ENCODE assay signal across 12 cellular contexts in genomic region chr9:91179237-91180138, GRCh38.
A peak's percentile ranks its signal among the peaks of the same experiment; 100 is the strongest.
DNase-seq lines count a peak whose midpoint lies in the region; ATAC-seq and TF ChIP-seq lines count a peak whose summit lies in the region.
"Had no signal": no experiment of that assay in that cellular context is flagged by ENCODE, and none has a peak within 500 bp of the region (broad histone marks: within the 10 kb centered on the region; RNA-seq: fewer than 3 reads in every experiment).

No MANE protein-coding gene starts in this region.

- POLR2A ChIA-PET in AG04450 (lab: Yijun Ruan, JAX): interaction anchor here (0.6 kb wide), 1 partner anchor 13 kb away, joined by 3 read pairs; no protein-coding TSS in a partner anchor
- POLR2A ChIA-PET in activated naive CD8-positive, alpha-beta T cell treated with anti-CD3 and anti-CD28 coated beads, Interleukin-2, amount 10 ng/mL, durations not matched to agents 7 days and 5 days (lab: Charles Lee): interaction anchor here (0.8 kb wide), 1 partner anchor 13 kb away, joined by 3 read pairs; no protein-coding TSS in a partner anchor
- POLR2A ChIA-PET in naive thymus-derived CD4-positive, alpha-beta T cell (lab: Charles Lee): interaction anchor here (0.6 kb wide), 1 partner anchor 22 kb away, joined by 3 read pairs; no protein-coding TSS in a partner anchor

- H3K27me3 ChIP-seq in AG04450 (ENCODE audit: control insufficient read depth, insufficient read depth, low read length) (no peaks in the 10 kb centered on the region), H7 (ENCODE audit: control insufficient read depth, insufficient read depth, low read length) (no peaks in the 10 kb centered on the region), gastrocnemius medialis (no peaks in the 10 kb centered on the region)
- H3K27me3 ChIP-seq in naive thymus-derived CD4-positive, alpha-beta T cell (ENCODE audit: control insufficient read depth in 2 of 2, insufficient read depth in 2 of 2, low read length in 2 of 2): no peaks in the 10 kb centered on the region

- H3K9me3 ChIP-seq in AG04450 (ENCODE audit: control insufficient read depth, insufficient read depth, low read length) (peaks cover 15% of the 10 kb centered on the region), gastrocnemius medialis (no peaks in the 10 kb centered on the region)
- H3K9me3 ChIP-seq in naive thymus-derived CD4-positive, alpha-beta T cell (ENCODE audit: control insufficient read depth in 2 of 3, low read length in 3 of 3): no peaks in the 10 kb centered on the region

- no peaks in the 10 kb centered on the region for H3K27me3 Mint-ChIP-seq in activated naive CD8-positive, alpha-beta T cell treated with anti-CD3 and anti-CD28 coated beads, Interleukin-2, amount 10 ng/mL, durations not matched to agents 7 days and 5 days
- no peaks in the 10 kb centered on the region for H3K27me3 Mint-ChIP-seq in naive thymus-derived CD4-positive, alpha-beta T cell
- H3K27me3 Mint-ChIP-seq: brain; CD4-positive, alpha-beta memory T cell had no signal

- no peak for TF ChIP-seq CTCF in AG04450 (IDR thresholded peaks at IDR 0.05; ENCODE audit: low read depth, low read length)
- TF ChIP-seq CTCF in gastrocnemius medialis (IDR thresholded peaks at IDR 0.05 in 4 of 5, conservative IDR thresholded peaks at IDR 0.05 in 1 of 5): no peak

- H3K4me1 ChIP-seq in naive thymus-derived CD4-positive, alpha-beta T cell (ENCODE audit: control insufficient read depth in 2 of 2, insufficient read depth in 2 of 2, low read length in 2 of 2): peaks cover 10 to 18% of the 10 kb centered on the region in 2 donors
- H3K4me1 ChIP-seq in gastrocnemius medialis: no peaks in the 10 kb centered on the region

- H3K4me3 ChIP-seq in AG04450 (ENCODE audit: low read depth, low read length) (no peak overlapping the region), H7 (ENCODE audit: insufficient read depth, low read depth, low read length) (no peak overlapping the region), gastrocnemius medialis (no peak overlapping the region)
- no peak overlapping the region for H3K4me3 ChIP-seq in naive thymus-derived CD4-positive, alpha-beta T cell (ENCODE audit: low read length)

- no peak for ATAC-seq in activated naive CD8-positive, alpha-beta T cell treated with anti-CD3 and anti-CD28 coated beads, Interleukin-2, amount 10 ng/mL, durations not matched to agents 7 days and 5 days (ENCODE audit: low read depth)
- ATAC-seq in naive thymus-derived CD4-positive, alpha-beta T cell: no peak
- ATAC-seq in gastrocnemius medialis (no peak), GM18868 (IDR thresholded peaks at IDR 0.05; ENCODE audit: unreplicated experiment) (no peak)
- ATAC-seq: left colon had no signal

- peak overlapping the region; percentile 75 for H3K27ac ChIP-seq in AG04450 (ENCODE audit: low read depth, low read length)
- H3K27ac ChIP-seq in naive thymus-derived CD4-positive, alpha-beta T cell (ENCODE audit: low read depth, low read length): no peak overlapping the region
- H3K27ac ChIP-seq in gastrocnemius medialis: no peak overlapping the region

- intact Hi-C loops in naive thymus-derived CD4-positive, alpha-beta T cell (cut with micrococcal nuclease): loop anchor here in 1 of 2 donors (2.0 to 5.0 kb wide), 2 partner anchors 17 to 47 kb away; no protein-coding TSS in a partner anchor
- intact Hi-C loops in gastrocnemius medialis (cut with DNase I; ENCODE audit: low total_unique reads): no loop called here

- DNase-seq in AG04450 (ENCODE audit: low read depth, low spot score): peak; percentile 81
- peak; percentile 44 for DNase-seq in H7
- DNase-seq in activated naive CD8-positive, alpha-beta T cell treated with anti-CD3 and anti-CD28 coated beads, Interleukin-2, amount 10 ng/mL, durations not matched to agents 7 days and 5 days: no peak
- peak; percentile 76 for DNase-seq in islet precursor cell
- no peak for DNase-seq in GOT3 (lab: John Stamatoyannopoulos, UW)
- DNase-seq in naive thymus-derived CD4-positive, alpha-beta T cell: no peak
- no peak for DNase-seq in gastrocnemius medialis
- DNase-seq: CD4-positive, alpha-beta memory T cell; left colon; NCI-H82 had no signal

- H3K9me3 Mint-ChIP-seq in activated naive CD8-positive, alpha-beta T cell treated with anti-CD3 and anti-CD28 coated beads, Interleukin-2, amount 10 ng/mL, durations not matched to agents 7 days and 5 days: no peaks in the 10 kb centered on the region
- peaks cover 0 to 6% (median 0%) of the 10 kb centered on the region in 11 donors for H3K9me3 Mint-ChIP-seq in naive thymus-derived CD4-positive, alpha-beta T cell
- H3K9me3 Mint-ChIP-seq: CD4-positive, alpha-beta memory T cell had no signal

- H3K4me1 Mint-ChIP-seq in activated naive CD8-positive, alpha-beta T cell treated with anti-CD3 and anti-CD28 coated beads, Interleukin-2, amount 10 ng/mL, durations not matched to agents 7 days and 5 days: peaks cover 30% of the 10 kb centered on the region
- peaks cover 16 to 56% (median 26%) of the 10 kb centered on the region in 7 donors for H3K4me1 Mint-ChIP-seq in naive thymus-derived CD4-positive, alpha-beta T cell

- CTCF ChIA-PET in AG04450 (lab: Charles Lee): no interaction called here
- CTCF ChIA-PET in naive thymus-derived CD4-positive, alpha-beta T cell (lab: Charles Lee): no interaction called here

- peak overlapping the region; percentile 47 for H3K27ac Mint-ChIP-seq in activated naive CD8-positive, alpha-beta T cell treated with anti-CD3 and anti-CD28 coated beads, Interleukin-2, amount 10 ng/mL, durations not matched to agents 7 days and 5 days
- H3K27ac Mint-ChIP-seq in naive thymus-derived CD4-positive, alpha-beta T cell: peak overlapping the region in 1 of 9 donors; percentile 46
- H3K27ac Mint-ChIP-seq: brain; CD4-positive, alpha-beta memory T cell had no signal

- TF ChIP-seq POLR2A in gastrocnemius medialis (IDR thresholded peaks at IDR 0.05): no peak

- no peak overlapping the region for H3K4me3 Mint-ChIP-seq in activated naive CD8-positive, alpha-beta T cell treated with anti-CD3 and anti-CD28 coated beads, Interleukin-2, amount 10 ng/mL, durations not matched to agents 7 days and 5 days
- no peak overlapping the region for H3K4me3 Mint-ChIP-seq in naive thymus-derived CD4-positive, alpha-beta T cell
- H3K4me3 Mint-ChIP-seq: brain; CD4-positive, alpha-beta memory T cell had no signal

- H3K36me3 Mint-ChIP-seq in activated naive CD8-positive, alpha-beta T cell treated with anti-CD3 and anti-CD28 coated beads, Interleukin-2, amount 10 ng/mL, durations not matched to agents 7 days and 5 days: peaks cover 5% of the 10 kb centered on the region
- H3K36me3 Mint-ChIP-seq in naive thymus-derived CD4-positive, alpha-beta T cell: peaks cover 0 to 14% (median 0%) of the 10 kb centered on the region in 5 donors
- H3K36me3 Mint-ChIP-seq: brain; CD4-positive, alpha-beta memory T cell had no signal

- H3K36me3 ChIP-seq in H7 (replicated peaks; ENCODE audit: control insufficient read depth, insufficient read depth, low read length): no peaks in the 10 kb centered on the region
- H3K36me3 ChIP-seq in naive thymus-derived CD4-positive, alpha-beta T cell (ENCODE audit: control insufficient read depth in 2 of 3, insufficient read depth in 3 of 3, low read length in 3 of 3): no peaks in the 10 kb centered on the region
- H3K36me3 ChIP-seq in gastrocnemius medialis: no peaks in the 10 kb centered on the region

- in situ Hi-C loops in gastrocnemius medialis (cut with MboI; ENCODE audit: low sequenced_read_pairs in 4 of 4): loop anchor here in 1 of 4 donors (25.0 kb wide), 1 partner anchor 117 kb away; no protein-coding TSS in a partner anchor

Comparison
In these comparisons a context has a peak if more than half of its experiments do, and no peak if none do; other contexts are left out.
1. DNase-seq: peak in AG04450 (single experiment), H7 (single experiment) and islet precursor cell (single experiment); none in activated naive CD8-positive, alpha-beta T cell treated with anti-CD3 and anti-CD28 coated beads, Interleukin-2, amount 10 ng/mL, durations not matched to agents 7 days and 5 days (single experiment), GOT3 (single experiment), naive thymus-derived CD4-positive, alpha-beta T cell (0 of 9) and gastrocnemius medialis (0 of 2).